ENCODE assay signal across 30 cellular contexts in the genomic region with DNA sequence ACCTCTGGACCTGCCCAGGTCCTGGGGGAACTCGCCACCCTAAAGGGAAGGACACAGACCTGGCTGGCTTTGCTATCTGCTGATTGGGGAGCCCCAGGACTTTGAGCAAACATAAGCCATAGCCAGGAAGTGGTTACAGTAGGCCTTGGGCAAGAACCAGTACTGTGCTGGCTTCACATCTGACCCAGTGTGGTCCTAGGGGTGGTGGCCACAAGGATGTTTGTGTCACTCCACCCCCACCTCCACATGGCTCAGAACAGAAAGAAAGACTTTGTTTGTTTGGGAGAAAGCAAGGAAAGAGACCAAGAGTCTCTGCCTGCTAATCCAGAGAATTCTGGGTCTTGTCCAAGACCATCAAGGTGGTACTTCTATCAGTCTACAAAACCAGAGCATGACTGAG.
"Had no signal": no experiment of that assay in that cellular context is flagged by ENCODE, and none has a peak within 500 bp of the region (broad histone marks: within the 10 kb centered on the region; RNA-seq: fewer than 3 reads in every experiment).

No MANE protein-coding gene starts in this region.

- H3K27me3 Mint-ChIP-seq: activated naive CD4-positive, alpha-beta T cell treated with anti-CD3 and anti-CD28 coated beads, Interleukin-2, amount 10 ng/mL, durations not matched to agents 7 days and 5 days; activated T-cell treated with anti-CD3 and anti-CD28 coated beads, Interleukin-2, amount 50 U/mL, for 24 hours; dendritic cell treated with granulocyte-macrophage colony-stimulating factor and Interleukin-4, amounts not matched to agents 40 ng/mL and 50 ng/mL, for 4 days; effector memory CD8-positive, alpha-beta T cell had no signal

- H3K4me1 ChIP-seq: ascending aorta, breast epithelium had no signal

- H3K9me3 ChIP-seq: ascending aorta, breast epithelium had no signal

- H3K36me3 ChIP-seq: ascending aorta, breast epithelium had no signal

- H3K4me3 Mint-ChIP-seq: activated CD4-positive, alpha-beta memory T cell treated with anti-CD3 and anti-CD28 coated beads, Interleukin-2, amount 10 ng/mL, durations not matched to agents 7 days and 5 days; activated CD4-positive, alpha-beta T cell treated with anti-CD3 and anti-CD28 coated beads, Interleukin-2, amount 10 ng/mL, durations not matched to agents 7 days and 5 days; activated naive CD4-positive, alpha-beta T cell treated with anti-CD3 and anti-CD28 coated beads, Interleukin-2, amount 10 ng/mL, durations not matched to agents 7 days and 5 days; activated naive CD8-positive, alpha-beta T cell treated with anti-CD3 and anti-CD28 coated beads, Interleukin-2, amount 10 ng/mL, durations not matched to agents 7 days and 5 days; activated T-cell treated with anti-CD3 and anti-CD28 coated beads, Interleukin-2, amount 50 U/mL, for 24 hours; activated T-cell treated with anti-CD3 and anti-CD28 coated beads, Interleukin-2, amount 50 U/mL, for 72 hours; brain; central memory CD8-positive, alpha-beta T cell; dendritic cell treated with granulocyte-macrophage colony-stimulating factor and Interleukin-4, amounts not matched to agents 40 ng/mL and 50 ng/mL, for 4 days; effector memory CD8-positive, alpha-beta T cell had no signal

- H3K9me3 Mint-ChIP-seq: activated CD4-positive, alpha-beta memory T cell treated with anti-CD3 and anti-CD28 coated beads, Interleukin-2, amount 10 ng/mL, durations not matched to agents 7 days and 5 days; activated naive CD4-positive, alpha-beta T cell treated with anti-CD3 and anti-CD28 coated beads, Interleukin-2, amount 10 ng/mL, durations not matched to agents 7 days and 5 days; activated naive CD8-positive, alpha-beta T cell treated with anti-CD3 and anti-CD28 coated beads, Interleukin-2, amount 10 ng/mL, durations not matched to agents 7 days and 5 days; central memory CD8-positive, alpha-beta T cell; dendritic cell treated with granulocyte-macrophage colony-stimulating factor and Interleukin-4, amounts not matched to agents 40 ng/mL and 50 ng/mL, for 4 days had no signal

- DNase-seq: activated CD4-positive, alpha-beta memory T cell treated with anti-CD3 and anti-CD28 coated beads, Interleukin-2, amount 10 ng/mL, durations not matched to agents 7 days and 5 days; activated CD4-positive, alpha-beta T cell treated with anti-CD3 and anti-CD28 coated beads for 4 hours; activated CD4-positive, alpha-beta T cell treated with anti-CD3 and anti-CD28 coated beads, Interleukin-2, amount 10 ng/mL, durations not matched to agents 7 days and 5 days; activated CD4-positive, alpha-beta T cell treated with anti-CD3 and anti-CD28 coated beads, Interleukin-2, amount 50 U/mL, for 4 hours; activated CD4-positive, CD25-positive, alpha-beta regulatory T cell; activated CD4-positive, CD25-positive, alpha-beta regulatory T cell treated with anti-CD3 and anti-CD28 coated beads, Interleukin-2, amount 50 U/mL, for 72 hours; activated CD8-positive, alpha-beta memory T cell treated with anti-CD3 and anti-CD28 coated beads, Interleukin-2, amount 50 U/mL, for 48 hours; activated gamma-delta T cell; activated naive CD4-positive, alpha-beta T cell; activated naive CD4-positive, alpha-beta T cell treated with anti-CD3 and anti-CD28 coated beads, Interleukin-2, amount 10 ng/mL, durations not matched to agents 7 days and 5 days; activated naive CD8-positive, alpha-beta T cell treated with anti-CD3 and anti-CD28 coated beads, Interleukin-2, amount 10 ng/mL, durations not matched to agents 7 days and 5 days; activated T-cell treated with anti-CD3 and anti-CD28 coated beads for 4 hours; activated T-cell treated with anti-CD3 and anti-CD28 coated beads, Interleukin-2, amount 50 U/mL, for 24 hours; activated T-cell treated with anti-CD3 and anti-CD28 coated beads, Interleukin-2, amount 50 U/mL, for 72 hours; dorsolateral prefrontal cortex; effector memory CD8-positive, alpha-beta T cell; foreskin fibroblast; head of caudate nucleus; T-helper 2 cell had no signal

- H3K27me3 ChIP-seq: ascending aorta, breast epithelium, dorsolateral prefrontal cortex had no signal

- H3K36me3 Mint-ChIP-seq: activated naive CD4-positive, alpha-beta T cell treated with anti-CD3 and anti-CD28 coated beads, Interleukin-2, amount 10 ng/mL, durations not matched to agents 7 days and 5 days; activated naive CD4-positive, alpha-beta T cell treated with anti-CD3 and anti-CD28 coated beads, Interleukin-2, amount 50 U/mL, for 72 hours; activated naive CD8-positive, alpha-beta T cell treated with anti-CD3 and anti-CD28 coated beads, Interleukin-2, amount 10 ng/mL, durations not matched to agents 7 days and 5 days; brain had no signal

- H3K27ac ChIP-seq: ascending aorta, breast epithelium, coronary artery, epithelial cell of prostate had no signal

- H3K27ac Mint-ChIP-seq: activated CD4-positive, alpha-beta memory T cell treated with anti-CD3 and anti-CD28 coated beads, Interleukin-2, amount 10 ng/mL, durations not matched to agents 7 days and 5 days; activated CD4-positive, alpha-beta T cell treated with anti-CD3 and anti-CD28 coated beads, Interleukin-2, amount 10 ng/mL, durations not matched to agents 7 days and 5 days; activated naive CD4-positive, alpha-beta T cell treated with anti-CD3 and anti-CD28 coated beads, Interleukin-2, amount 10 ng/mL, durations not matched to agents 7 days and 5 days; activated naive CD4-positive, alpha-beta T cell treated with anti-CD3 and anti-CD28 coated beads, Interleukin-2, amount 50 U/mL, for 72 hours; activated naive CD8-positive, alpha-beta T cell treated with anti-CD3 and anti-CD28 coated beads, Interleukin-2, amount 10 ng/mL, durations not matched to agents 7 days and 5 days; activated T-cell treated with anti-CD3 and anti-CD28 coated beads, Interleukin-2, amount 50 U/mL, for 24 hours; activated T-cell treated with anti-CD3 and anti-CD28 coated beads, Interleukin-2, amount 50 U/mL, for 72 hours; brain; dendritic cell treated with granulocyte-macrophage colony-stimulating factor and Interleukin-4, amounts not matched to agents 40 ng/mL and 50 ng/mL, for 4 days; effector memory CD8-positive, alpha-beta T cell had no signal

- H3K4me3 ChIP-seq: ascending aorta, breast epithelium, coronary artery, dorsolateral prefrontal cortex had no signal

- ATAC-seq: activated naive CD4-positive, alpha-beta T cell treated with anti-CD3 and anti-CD28 coated beads, Interleukin-2, amount 50 U/mL, for 72 hours; activated T-cell treated with anti-CD3 and anti-CD28 coated beads, Interleukin-2, amount 50 U/mL, for 72 hours; effector memory CD8-positive, alpha-beta T cell had no signal

- H3K4me1 Mint-ChIP-seq: activated CD4-positive, alpha-beta memory T cell treated with anti-CD3 and anti-CD28 coated beads, Interleukin-2, amount 10 ng/mL, durations not matched to agents 7 days and 5 days; activated CD4-positive, alpha-beta T cell treated with anti-CD3 and anti-CD28 coated beads, Interleukin-2, amount 10 ng/mL, durations not matched to agents 7 days and 5 days; activated naive CD4-positive, alpha-beta T cell treated with anti-CD3 and anti-CD28 coated beads, Interleukin-2, amount 10 ng/mL, durations not matched to agents 7 days and 5 days; activated naive CD8-positive, alpha-beta T cell treated with anti-CD3 and anti-CD28 coated beads, Interleukin-2, amount 10 ng/mL, durations not matched to agents 7 days and 5 days; brain; central memory CD8-positive, alpha-beta T cell had no signal

- FAIRE-seq: endometrium, endothelial cell of umbilical vein, frontal cortex had no signal
